13 cellular contexts compared by ENCODE assay signal in the genomic region with DNA sequence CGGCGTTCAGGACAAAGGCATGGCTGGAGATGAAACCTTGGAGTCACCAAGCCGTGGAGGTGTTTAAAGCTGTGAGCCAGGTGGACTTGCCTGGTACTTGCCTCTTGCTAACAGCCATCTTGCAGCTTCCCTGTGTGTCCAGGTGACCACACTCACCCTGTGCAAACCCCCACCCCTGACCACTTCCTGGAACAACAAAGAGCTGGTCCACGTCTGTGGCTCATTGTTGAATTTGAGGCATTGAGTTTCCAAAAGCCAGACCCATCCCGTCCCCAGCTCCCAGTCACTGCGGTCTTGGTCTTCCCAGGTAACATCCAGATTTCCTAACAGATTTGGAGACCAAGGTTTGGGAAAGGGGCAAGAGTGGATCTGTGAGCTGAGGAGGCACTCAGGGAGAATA. TPM values are rescaled to one million over a fixed set of nuclear protein-coding genes. Genes with fewer than 3 reads are reported as not detected.
A peak's percentile ranks its signal among the peaks of the same experiment; 100 is the strongest.
DNase-seq lines count a peak whose midpoint lies in the region; ATAC-seq, FAIRE-seq and TF ChIP-seq lines count a peak whose summit lies in the region.
"Had no signal": no experiment of that assay in that cellular context is flagged by ENCODE, and none has a peak within 500 bp of the region (broad histone marks: within the 10 kb centered on the region; RNA-seq: fewer than 3 reads in every experiment).

No MANE protein-coding gene starts in this region.

- ATAC-seq in PC-3 (no peak), upper lobe of right lung (no peak), HG02852 (IDR thresholded peaks at IDR 0.05; ENCODE audit: unreplicated experiment) (no peak), GM19395 (IDR thresholded peaks at IDR 0.05; ENCODE audit: unreplicated experiment) (no peak)
- ATAC-seq: A549; CD8-positive, alpha-beta T cell; HCT116 had no signal

- no peak for TF ChIP-seq POLR2A in adrenal gland (IDR thresholded peaks at IDR 0.05)

- DNase-seq in PC-3 = peak; percentile 31
- DNase-seq in adrenal gland = no peak
- peak; percentile 15 for DNase-seq in osteoblast (ENCODE audit: insufficient read length, low spot score, missing footprints)
- DNase-seq in upper lobe of right lung = peak; percentile 26
- no peak for DNase-seq in urothelium cell line (ENCODE audit: low spot score)
- DNase-seq: Caco-2; CD8-positive, alpha-beta T cell; DMS 273 treated with DMSO at 0.1 percent for 48 hours had no signal

- CTCF ChIA-PET in PC-3 (lab: Charles Lee) = no interaction called here

- no peaks in the 10 kb centered on the region for H4K20me1 ChIP-seq in PC-3 (ENCODE audit: low read length)
- H4K20me1 ChIP-seq in osteoblast (ENCODE audit: insufficient read depth, low read length) = no peaks in the 10 kb centered on the region

- TF ChIP-seq CTCF in PC-3 (conservative IDR thresholded peaks at IDR 0.05; ENCODE audit: low read depth, low read length) = no peak
- no peak for TF ChIP-seq CTCF in adrenal gland (IDR thresholded peaks at IDR 0.05)
- TF ChIP-seq CTCF in osteoblast (IDR thresholded peaks at IDR 0.05; ENCODE audit: extremely low read depth, low read depth, low read length) = no peak
- no peak for TF ChIP-seq CTCF in upper lobe of right lung (IDR thresholded peaks at IDR 0.05)

- POLR2A ChIA-PET in PC-3 (lab: Charles Lee; ENCODE audit: unreplicated experiment) = no interaction called here

- H3K9me3 ChIP-seq in PC-3 (ENCODE audit: low read length) (no peaks in the 10 kb centered on the region), adrenal gland (replicated peaks in 1 of 3) (no peaks in the 10 kb centered on the region), osteoblast (ENCODE audit: low read depth, low read length) (no peaks in the 10 kb centered on the region), upper lobe of right lung (no peaks in the 10 kb centered on the region)
- H3K9me3 ChIP-seq: A549, Caco-2 had no signal

- H3F3A ChIP-seq in PC-3 (ENCODE audit: low read length, unreplicated experiment) = no peaks in the 10 kb centered on the region

- H3K27me3 ChIP-seq in PC-3 (ENCODE audit: low read length) (no peaks in the 10 kb centered on the region), adrenal gland (no peaks in the 10 kb centered on the region), osteoblast (ENCODE audit: insufficient read depth, low read length) (no peaks in the 10 kb centered on the region), upper lobe of right lung (no peaks in the 10 kb centered on the region)

- FAIRE-seq in urothelium cell line (lab: Jason Lieb, UNC) = no peak
- FAIRE-seq: A549, H54 had no signal

- no TSS peak for BruUV-seq in PC-3 (replicated peaks; lab: Mats Ljungman, UMichigan)

- H3K79me2 ChIP-seq in PC-3 (ENCODE audit: low read length) (no peaks in the 10 kb centered on the region), osteoblast (ENCODE audit: insufficient read depth, low read length) (no peaks in the 10 kb centered on the region)

- H3K36me3 ChIP-seq in PC-3 (ENCODE audit: low read depth, low read length) = no peaks in the 10 kb centered on the region
- peaks cover 0 to 2% of the 10 kb centered on the region in 2 donors for H3K36me3 ChIP-seq in adrenal gland (replicated peaks in 1 of 2)
- H3K36me3 ChIP-seq in osteoblast (ENCODE audit: insufficient read depth, low read length) = no peaks in the 10 kb centered on the region
- H3K36me3 ChIP-seq in upper lobe of right lung = peaks cover 1% of the 10 kb centered on the region

- H3K4me1 ChIP-seq in PC-3 (ENCODE audit: insufficient read depth, low read length) (peaks cover 32% of the 10 kb centered on the region), adrenal gland (replicated peaks in 1 of 2) (peaks cover 26 to 30% of the 10 kb centered on the region in 2 donors), osteoblast (ENCODE audit: insufficient read depth, low read length) (no peaks in the 10 kb centered on the region), upper lobe of right lung (peaks cover 9% of the 10 kb centered on the region)

- H2AFZ ChIP-seq in PC-3 (ENCODE audit: low read length) = no peak overlapping the region
- H2AFZ ChIP-seq in osteoblast (ENCODE audit: low read length) = no peak overlapping the region

- no peaks in the 10 kb centered on the region for H3K9me2 ChIP-seq in PC-3 (replicated peaks; ENCODE audit: low read length)

- H3K9ac ChIP-seq in PC-3 (ENCODE audit: low read length) = no peak overlapping the region

- H3K4me2 ChIP-seq in PC-3 (ENCODE audit: low read length) (no peak overlapping the region), osteoblast (ENCODE audit: insufficient read depth, low read length) (no peak overlapping the region)
- H3K4me2 ChIP-seq: A549 had no signal

- 77 to 81% (median 79%) methylated on average over 6 of the region's 6 CpGs for WGBS in adrenal gland, 4 donors

- H3K4me3 ChIP-seq in PC-3 (ENCODE audit: low read length) = no peak overlapping the region
- no peak overlapping the region for H3K4me3 ChIP-seq in adrenal gland
- no peak overlapping the region for H3K4me3 ChIP-seq in osteoblast (ENCODE audit: insufficient read depth, low read length)
- no peak overlapping the region for H3K4me3 ChIP-seq in upper lobe of right lung
- H3K4me3 ChIP-seq: A549 had no signal

- no peak overlapping the region for H3K27ac ChIP-seq in PC-3 (ENCODE audit: low read length)
- H3K27ac ChIP-seq in adrenal gland = peak overlapping the region in 3 of 5 donors; percentile 43 to 68 (median 62)
- H3K27ac ChIP-seq in osteoblast (ENCODE audit: low read depth, low read length) = no peak overlapping the region
- no peak overlapping the region for H3K27ac ChIP-seq in upper lobe of right lung
- H3K27ac ChIP-seq: A549 had no signal

- intact Hi-C loops in PC-3 (cut with micrococcal nuclease) (no loop called here), adrenal gland (cut with DNase I) (no loop called here), upper lobe of right lung (cut with DNase I) (no loop called here)

RNA-seq across cellular contexts. Expression of gene DHCR7, which starts 18.5 kb away (rescaled TPM):
- total RNA-seq in PC-3 (2014; rRNA removed) (125 and 127 TPM in 2 replicates), adrenal gland (100 to 1,000 TPM in 3 of 8 donors, 10 to 100 TPM in 5; 53.1 to 904 (median 85.3) TPM), osteoblast (58.3 and 60.4 TPM in 2 replicates), upper lobe of right lung (105 TPM)
- 100 to 1,000 TPM in 1 of 3 donors, 10 to 100 TPM in 2; 31.8 to 690 (median 56.3) TPM for polyA plus RNA-seq in adrenal gland

RNA-seq across cellular contexts. Expression of gene NADSYN1, which starts 23.3 kb away (rescaled TPM):
- total RNA-seq in PC-3 (2014; rRNA removed) = 64.8 and 70.7 TPM in 2 replicates
- total RNA-seq in adrenal gland = 10 to 100 TPM; 42.2 to 77.4 (median 55.9) TPM
- 100 to 1,000 TPM in 2 of 3 donors, 10 to 100 TPM in 1; 37.1 to 128 (median 114) TPM for polyA plus RNA-seq in adrenal gland
- 69.5 and 81.1 TPM in 2 replicates for total RNA-seq in osteoblast
- 91.3 TPM for total RNA-seq in upper lobe of right lung

Comparison
In these comparisons a context has a peak if more than half of its experiments do, and no peak if none do; other contexts are left out.
1. DNase-seq: peak in PC-3 (single experiment), osteoblast (single experiment) and upper lobe of right lung (single experiment); none in adrenal gland (0 of 7) and urothelium cell line (single experiment).
2. H3K27ac ChIP-seq: peak in adrenal gland (3 of 5); none in PC-3 (single experiment), osteoblast (single experiment) and upper lobe of right lung (single experiment).